In genomic region chr12:46933947-46934346, GRCh38 we compare ENCODE assay signal across 8 cellular contexts.
DNase-seq lines count a peak whose midpoint lies in the region; ATAC-seq, FAIRE-seq and TF ChIP-seq lines count a peak whose summit lies in the region.
"Had no signal": no experiment of that assay in that cellular context is flagged by ENCODE, and none has a peak within 500 bp of the region (broad histone marks: within the 10 kb centered on the region; RNA-seq: fewer than 3 reads in every experiment).

No MANE protein-coding gene starts in this region.

- no peaks in the 10 kb centered on the region for H4K20me1 ChIP-seq in Loucy (ENCODE audit: insufficient read depth, low read length, poor library complexity, severe bottlenecking)
- no peaks in the 10 kb centered on the region for H4K20me1 ChIP-seq in K562 (replicated peaks; ENCODE audit: control insufficient read depth, insufficient read depth, low read length)
- H4K20me1 ChIP-seq in keratinocyte (ENCODE audit: control insufficient read depth, extremely low read depth, insufficient read depth, low read length) = no peaks in the 10 kb centered on the region

- 0% methylated on average over 1 of the region's 1 CpG for WGBS in K562 (ENCODE audit: insufficient coverage, low coverage, missing lambda C conversion rate)

- ATAC-seq in K562 (peak; percentile 66; the same call in 1 of the 3 replicates), GM18909 (IDR thresholded peaks at IDR 0.05; ENCODE audit: poor library complexity, unreplicated experiment) (no peak)
- ATAC-seq in activated T-cell treated with anti-CD3 and anti-CD28 coated beads, Interleukin-2, amount 50 U/mL, for 4 hours = no peak

- peaks cover 16% of the 10 kb centered on the region for H3K27me3 Mint-ChIP-seq in activated T-cell treated with anti-CD3 and anti-CD28 coated beads, Interleukin-2, amount 50 U/mL, for 4 hours (ENCODE audit: low read depth)

- H3K4me1 Mint-ChIP-seq in activated T-cell treated with anti-CD3 and anti-CD28 coated beads, Interleukin-2, amount 50 U/mL, for 4 hours (ENCODE audit: low read depth) = no peaks in the 10 kb centered on the region
- H3K4me1 Mint-ChIP-seq: activated B cell treated with CpG ODN at 0.5 μM for 24 hours had no signal

- TF ChIP-seq POLR2A in K562 (conservative IDR thresholded peaks at IDR 0.05) = no peak

- H3F3A ChIP-seq in Loucy (ENCODE audit: low read depth) = no peaks in the 10 kb centered on the region

- no peaks in the 10 kb centered on the region for H3K9me3 Mint-ChIP-seq in activated T-cell treated with anti-CD3 and anti-CD28 coated beads, Interleukin-2, amount 50 U/mL, for 4 hours
- H3K9me3 Mint-ChIP-seq: activated B cell treated with CpG ODN at 0.5 μM for 24 hours had no signal

- FAIRE-seq in G401.6 (lab: Jason Lieb, UNC) = peak; percentile 85
- peak; percentile 11 for FAIRE-seq in K562 (lab: Jason Lieb, UNC)
- peak; percentile 86 for FAIRE-seq in keratinocyte (lab: Jason Lieb, UNC)

- H3K4me3 ChIP-seq in Loucy (ENCODE audit: low read length, poor library complexity, severe bottlenecking) (no peak overlapping the region), K562 (no peak overlapping the region), keratinocyte (ENCODE audit: control insufficient read depth in 2 of 3, extremely low read depth in 1 of 3, insufficient read depth in 2 of 3, low read depth in 1 of 3, low read length in 3 of 3) (no peak overlapping the region)

- H3K9ac ChIP-seq in Loucy (ENCODE audit: low read depth, low read length, poor library complexity, severe bottlenecking) (no peak overlapping the region), K562 (ENCODE audit: insufficient read depth in 1 of 2, low read depth in 2 of 2, low read length in 2 of 2) (no peak overlapping the region), keratinocyte (ENCODE audit: control insufficient read depth, extremely low read depth, insufficient read depth, low read length) (no peak overlapping the region)

- DNase-seq in K562 (ENCODE audit: extremely low read depth in 1 of 4, low spot score in 3 of 4) (peak in 1 of 4 experiments; percentile 15), keratinocyte (ENCODE audit: low read depth, low spot score) (no peak), NCI-H524 treated with DMSO at 0.1 percent for 48 hours (lab: John Stamatoyannopoulos, UW) (no peak)
- no peak for DNase-seq in activated T-cell treated with anti-CD3 and anti-CD28 coated beads, Interleukin-2, amount 50 U/mL, for 4 hours
- DNase-seq: activated B cell treated with CpG ODN at 0.5 μM for 24 hours had no signal

- CTCF ChIA-PET in K562 (lab: Yijun Ruan, JAX; ENCODE audit: low intra/inter-chr PET ratio) = no interaction called here

- no peaks in the 10 kb centered on the region for H3K9me1 ChIP-seq in K562 (ENCODE audit: control insufficient read depth, insufficient read depth, low read length)
- H3K9me1 ChIP-seq in keratinocyte (ENCODE audit: control insufficient read depth, extremely low read depth, insufficient read depth, low read length) = no peaks in the 10 kb centered on the region

- intact Hi-C loops in K562 (cut with micrococcal nuclease) = loop anchor here (5.0 to 10.0 kb wide), 2 partner anchors 779 to 807 kb away; no protein-coding TSS in a partner anchor

- no peak overlapping the region for H2AFZ ChIP-seq in Loucy (ENCODE audit: low read length)
- H2AFZ ChIP-seq in K562 (ENCODE audit: low read depth, low read length) = no peak overlapping the region
- no peak overlapping the region for H2AFZ ChIP-seq in keratinocyte (ENCODE audit: control insufficient read depth, low read length)

- no TSS peak for BruUV-seq in K562 (replicated peaks; lab: Mats Ljungman, UMichigan)

- H3K9me3 ChIP-seq in Loucy (ENCODE audit: insufficient read depth, low read depth, low read length) (no peaks in the 10 kb centered on the region), K562 (replicated peaks; ENCODE audit: control insufficient read depth, insufficient read depth, low read depth, low read length) (no peaks in the 10 kb centered on the region), keratinocyte (ENCODE audit: control insufficient read depth, low read depth, low read length) (no peaks in the 10 kb centered on the region)

- H3K27ac ChIP-seq in K562 (ENCODE audit: extremely low read depth, low read depth, low read length) (no peak overlapping the region), keratinocyte (ENCODE audit: control insufficient read depth, insufficient read depth, low read length) (no peak overlapping the region)

- H3K36me3 ChIP-seq in Loucy (ENCODE audit: insufficient read depth, low read length) (no peaks in the 10 kb centered on the region), K562 (ENCODE audit: control insufficient read depth, insufficient read depth, low read length) (no peaks in the 10 kb centered on the region), keratinocyte (ENCODE audit: control insufficient read depth in 2 of 2, extremely low read depth in 1 of 2, insufficient read depth in 2 of 2, low read length in 2 of 2) (no peaks in the 10 kb centered on the region)

- peak; percentile 74 to 75 for TF ChIP-seq RAD21 in K562 (CRISPR knock-in tag; conservative IDR thresholded peaks at IDR 0.05 in 1 of 2, IDR thresholded peaks at IDR 0.05 in 1 of 2)

- no peaks in the 10 kb centered on the region for H3K9me2 ChIP-seq in Loucy (replicated peaks; ENCODE audit: low read depth, low read length)

- no peaks in the 10 kb centered on the region for H3K79me2 ChIP-seq in Loucy (ENCODE audit: insufficient read depth, low read length)
- H3K79me2 ChIP-seq in K562 (ENCODE audit: control insufficient read depth, insufficient read depth, low read length) = no peaks in the 10 kb centered on the region
- H3K79me2 ChIP-seq in keratinocyte (ENCODE audit: control insufficient read depth, insufficient read depth, low read length) = no peaks in the 10 kb centered on the region

- no peak for TF ChIP-seq EP300 in K562 (IDR thresholded peaks at IDR 0.05; ENCODE audit: low read length)

- dilution Hi-C loops in keratinocyte (cut with MboI; ENCODE audit: extremely low pct_ligation_motif_present, low sequenced_read_pairs) = no loop called here

- TF ChIP-seq CTCF in Loucy (conservative IDR thresholded peaks at IDR 0.05; ENCODE audit: low read length) (peak; percentile 64), K562 (IDR thresholded peaks at IDR 0.05 in 2 of 3, conservative IDR thresholded peaks at IDR 0.05 in 1 of 3; ENCODE audit: insufficient read depth in 2 of 3, low read depth in 1 of 3, low read length in 3 of 3) (peak; percentile 19 to 50 (median 19); a peak in 3 of 6 replicates), keratinocyte (optimal IDR thresholded peaks at IDR 0.05 in 1 of 3, IDR thresholded peaks at IDR 0.05 in 1 of 3, conservative IDR thresholded peaks at IDR 0.05 in 1 of 3; ENCODE audit: extremely low read depth in 1 of 3, insufficient read depth in 2 of 3, low read length in 3 of 3) (peak; percentile 46 to 66 (median 55))

- no peaks in the 10 kb centered on the region for H3K4me1 ChIP-seq in Loucy (ENCODE audit: insufficient read depth, low read length, poor library complexity, severe bottlenecking)
- H3K4me1 ChIP-seq in K562 (replicated peaks in 1 of 2; ENCODE audit: control insufficient read depth in 2 of 2, insufficient read depth in 2 of 2, low read length in 2 of 2) = no peaks in the 10 kb centered on the region
- H3K4me1 ChIP-seq in keratinocyte (ENCODE audit: control insufficient read depth, extremely low read depth, insufficient read depth, low read length) = peaks cover 13% of the 10 kb centered on the region

- H3K27me3 ChIP-seq in Loucy (ENCODE audit: insufficient read depth, low read length, poor library complexity, severe bottlenecking) = no peaks in the 10 kb centered on the region
- peaks cover 0 to 3% of the 10 kb centered on the region in 2 experiments; a peak in 1 of 5 replicates for H3K27me3 ChIP-seq in K562 (ENCODE audit: control insufficient read depth in 2 of 2, insufficient read depth in 2 of 2, low read length in 2 of 2)
- no peaks in the 10 kb centered on the region for H3K27me3 ChIP-seq in keratinocyte (ENCODE audit: control insufficient read depth, extremely low read depth, insufficient read depth, low read length)

- H3K4me2 ChIP-seq in Loucy (ENCODE audit: low read depth, low read length, poor library complexity, severe bottlenecking) (no peak overlapping the region), K562 (ENCODE audit: insufficient read depth, low read length) (no peak overlapping the region), keratinocyte (ENCODE audit: control insufficient read depth, extremely low read depth, insufficient read depth, low read depth, low read length) (no peak overlapping the region)

- POLR2A ChIA-PET in K562 (lab: Yijun Ruan, JAX) = no interaction called here

- no peaks in the 10 kb centered on the region for H3K36me3 Mint-ChIP-seq in activated T-cell treated with anti-CD3 and anti-CD28 coated beads, Interleukin-2, amount 50 U/mL, for 4 hours (ENCODE audit: insufficient read depth)

- H3K4me3 Mint-ChIP-seq in activated T-cell treated with anti-CD3 and anti-CD28 coated beads, Interleukin-2, amount 50 U/mL, for 4 hours = no peak overlapping the region
- H3K4me3 Mint-ChIP-seq: activated B cell treated with CpG ODN at 0.5 μM for 24 hours had no signal

- in situ Hi-C loops in K562 (cut with MboI) = no loop called here

TF ChIP-seq in K562, 482 proteins besides CTCF, POLR2A, EP300 and RAD21:
- TF ChIP-seq DEAF1 (CRISPR knock-in tag; IDR thresholded peaks at IDR 0.05) (peak; percentile 50; the same call in 1 of the 2 replicates), ETV5 (CRISPR knock-in tag; IDR thresholded peaks at IDR 0.05; ENCODE audit: low read depth) (no peak)
